ENCODE assay signal across 17 cellular contexts in the genomic region with DNA sequence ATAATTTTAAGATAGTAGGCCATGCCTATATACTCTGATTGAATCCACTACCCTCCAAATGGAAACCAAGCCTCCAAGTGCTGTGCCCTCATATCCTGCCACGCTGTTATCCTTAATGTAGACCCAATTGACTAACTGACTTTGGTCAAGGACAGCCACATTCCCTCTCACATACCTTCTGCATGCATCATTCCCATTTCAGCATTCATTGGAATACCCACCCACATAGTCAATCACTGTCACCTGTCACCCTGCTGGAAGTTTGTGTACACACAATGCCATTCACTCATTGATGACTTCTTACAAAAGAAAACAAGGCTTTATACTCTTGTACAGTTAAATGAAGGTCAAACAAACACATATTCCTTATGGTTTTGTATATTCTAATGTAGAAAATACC.
"Had no signal": no experiment of that assay in that cellular context is flagged by ENCODE, and none has a peak within 500 bp of the region (broad histone marks: within the 10 kb centered on the region; RNA-seq: fewer than 3 reads in every experiment).

No MANE protein-coding gene starts in this region.

- H3K27me3 Mint-ChIP-seq: activated B cell treated with CpG ODN at 0.5 μM for 24 hours; brain; dendritic cell treated with granulocyte-macrophage colony-stimulating factor and Interleukin-4, amounts not matched to agents 40 ng/mL and 50 ng/mL, for 4 days; effector memory CD8-positive, alpha-beta T cell; natural killer cell treated with Interleukin-12 subunit alpha and Interleukin-12 subunit beta and Interleukin-15 and Interleukin-18, amount 100 ng/mL, for 72 hours; stimulated activated naive CD8-positive, alpha-beta T cell treated with anti-CD3 and anti-CD28 coated beads, Interleukin-15, Interleukin-2, amounts not matched to agents 100 ng/mL and 50 ng/mL, for 24 hours; T-helper 17 cell had no signal

- H3K27ac ChIP-seq: adrenal gland, epithelial cell of prostate, gastroesophageal sphincter, testis, upper lobe of right lung had no signal

- H3K4me3 ChIP-seq: adrenal gland, gastroesophageal sphincter, testis, upper lobe of right lung had no signal

- H3K4me1 ChIP-seq: testis, upper lobe of right lung had no signal

- H3K9me3 ChIP-seq: adrenal gland, testis, upper lobe of right lung had no signal

- ATAC-seq: effector memory CD8-positive, alpha-beta T cell; gastroesophageal sphincter; left cardiac atrium; natural killer cell treated with Interleukin-12 subunit alpha and Interleukin-12 subunit beta and Interleukin-15 and Interleukin-18, amount 100 ng/mL, for 72 hours; T-helper 17 cell; upper lobe of right lung had no signal

- H3K4me3 Mint-ChIP-seq: activated B cell treated with CpG ODN at 0.5 μM for 24 hours; brain; dendritic cell treated with granulocyte-macrophage colony-stimulating factor and Interleukin-4, amounts not matched to agents 40 ng/mL and 50 ng/mL, for 4 days; effector memory CD8-positive, alpha-beta T cell; natural killer cell treated with Interleukin-12 subunit alpha and Interleukin-12 subunit beta and Interleukin-15 and Interleukin-18, amount 100 ng/mL, for 72 hours; stimulated activated naive CD8-positive, alpha-beta T cell treated with anti-CD3 and anti-CD28 coated beads, Interleukin-15, Interleukin-2, amounts not matched to agents 100 ng/mL and 50 ng/mL, for 24 hours; T-helper 17 cell had no signal

- DNase-seq: activated B cell treated with CpG ODN at 0.5 μM for 24 hours; activated CD4-positive, alpha-beta T cell treated with anti-CD3 and anti-CD28 coated beads, Interleukin-2, amount 50 U/mL, for 1 hour; activated naive CD4-positive, alpha-beta T cell treated with anti-CD3 and anti-CD28 coated beads, Interleukin-2, amount 50 U/mL, for 16 hours; effector memory CD8-positive, alpha-beta T cell; left cardiac atrium; stimulated activated CD4-positive, alpha-beta T cell treated with anti-CD3 and anti-CD28 coated beads, Interleukin-2, amount 100 ng/mL, for 48 hours; T-helper 17 cell; testis; upper lobe of right lung had no signal

- H3K27me3 ChIP-seq: adrenal gland, gastroesophageal sphincter, testis, upper lobe of right lung had no signal

- H3K36me3 ChIP-seq: adrenal gland, gastroesophageal sphincter, upper lobe of right lung had no signal

- H3K4me1 Mint-ChIP-seq: activated B cell treated with CpG ODN at 0.5 μM for 24 hours, brain, T-helper 17 cell had no signal

- H3K36me3 Mint-ChIP-seq: brain; natural killer cell treated with Interleukin-12 subunit alpha and Interleukin-12 subunit beta and Interleukin-15 and Interleukin-18, amount 100 ng/mL, for 72 hours had no signal

- H3K27ac Mint-ChIP-seq: activated B cell treated with CpG ODN at 0.5 μM for 24 hours; activated T-helper 2 cell treated with anti-CD3 and anti-CD28 coated beads, Interferon-gamma antibody, Interleukin-2, Interleukin-4, amounts not matched to agents 10 μg/mL and 5 μg/mL and 100 μg/mL, durations not matched to agents 14 hours and 24 hours and 36 hours; brain; dendritic cell treated with granulocyte-macrophage colony-stimulating factor and Interleukin-4, amounts not matched to agents 40 ng/mL and 50 ng/mL, for 4 days; effector memory CD8-positive, alpha-beta T cell; natural killer cell treated with Interleukin-12 subunit alpha and Interleukin-12 subunit beta and Interleukin-15 and Interleukin-18, amount 100 ng/mL, for 72 hours; stimulated activated naive CD8-positive, alpha-beta T cell treated with anti-CD3 and anti-CD28 coated beads, Interleukin-15, Interleukin-2, amounts not matched to agents 100 ng/mL and 50 ng/mL, for 24 hours; T-helper 17 cell had no signal
